Comparison of ENCODE assay signal across 8 cellular contexts in the genomic region with DNA sequence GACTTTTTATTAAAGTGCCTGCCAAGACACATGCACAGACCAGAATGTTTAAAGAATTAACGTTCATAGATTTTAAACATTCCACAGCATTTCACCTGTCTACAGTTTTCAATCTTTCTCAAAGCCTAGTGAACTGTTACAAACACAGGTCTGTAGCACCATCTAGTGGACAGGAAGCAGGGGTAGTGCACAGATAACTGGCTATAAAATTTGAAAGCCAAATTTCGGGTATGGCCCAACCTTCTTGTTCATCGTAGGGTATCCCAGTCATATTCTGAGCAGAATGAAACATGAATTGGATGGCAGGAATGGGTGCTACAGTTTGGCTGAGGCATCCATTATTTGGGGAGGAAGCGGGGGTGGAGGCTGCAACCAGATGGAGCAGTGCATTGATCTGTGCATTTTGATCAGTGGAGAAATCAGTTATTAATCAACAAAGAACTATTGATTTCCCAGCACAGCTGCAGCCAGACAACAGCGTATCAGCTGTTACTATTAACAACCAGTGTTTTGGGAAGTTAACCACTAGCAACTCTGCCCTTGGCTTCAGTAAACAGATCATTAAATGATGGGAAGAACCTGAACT. TPM values are rescaled to one million over a fixed set of nuclear protein-coding genes. Genes with fewer than 3 reads are reported as not detected.
DNase-seq lines count a peak whose midpoint lies in the region; ATAC-seq and TF ChIP-seq lines count a peak whose summit lies in the region.

No MANE protein-coding gene starts in this region.

- H3K9me3 ChIP-seq in left lung, result no peaks in the 10 kb centered on the region
- no peaks in the 10 kb centered on the region for H3K9me3 ChIP-seq in uterus

- H3K27me3 ChIP-seq in left lung (no peaks in the 10 kb centered on the region), uterus (no peaks in the 10 kb centered on the region)

- no peaks in the 10 kb centered on the region for H3K36me3 ChIP-seq in left lung
- no peaks in the 10 kb centered on the region for H3K36me3 ChIP-seq in uterus

- H3K4me3 ChIP-seq in left lung, result no peak overlapping the region
- no peak overlapping the region for H3K4me3 ChIP-seq in uterus

- DNase-seq in Right ventricle myocardium superior, result no peak
- DNase-seq in Right ventricle myocardium inferior (ENCODE audit: missing footprints), result no peak
- peak; percentile 45 for DNase-seq in HPDE6-E6E7 (ENCODE audit: extremely low spot score)
- peak; percentile 13 to 61 for DNase-seq in NOMO-1 (lab: John Stamatoyannopoulos, UW; ENCODE audit: unreplicated experiment in 2 of 2)
- DNase-seq in central memory CD4-positive, alpha-beta T cell, result peak; percentile 29
- DNase-seq in left lung, result no peak
- no peak for DNase-seq in uterus

- H3K27ac ChIP-seq in left lung (no peak overlapping the region), uterus (no peak overlapping the region)

- ATAC-seq in Right ventricle myocardium superior (ENCODE audit: poor library complexity), result peak; percentile 74
- no peak for ATAC-seq in Right ventricle myocardium inferior
- ATAC-seq in GM21528 (IDR thresholded peaks at IDR 0.05; ENCODE audit: low FRiP score, unreplicated experiment), result peak; percentile 85
- ATAC-seq in left lung, result peak; percentile 90

- intact Hi-C loops in Right ventricle myocardium superior (cut with DNase I) (loop anchor here (5.0 to 10.0 kb wide), 2 partner anchors 641 to 708 kb away; a partner anchor contains a TSS), Right ventricle myocardium inferior (cut with DNase I) (loop anchor here (2.0 to 10.0 kb wide), 4 partner anchors 466 to 798 kb away; no protein-coding TSS in a partner anchor), left lung (cut with DNase I) (no loop called here), uterus (cut with DNase I; ENCODE audit: low total_unique reads) (no loop called here)

- no peaks in the 10 kb centered on the region for H3K4me1 ChIP-seq in left lung
- H3K4me1 ChIP-seq in uterus, result no peaks in the 10 kb centered on the region

- peak; percentile 65 to 76 for TF ChIP-seq CTCF in left lung (IDR thresholded peaks at IDR 0.05)
- peak; percentile 39 to 63 (median 49) for TF ChIP-seq CTCF in uterus (IDR thresholded peaks at IDR 0.05)

- TF ChIP-seq POLR2A in uterus (IDR thresholded peaks at IDR 0.05), result no peak

RNA-seq across cellular contexts. Expression of a gene that starts 56.1 kb away (rescaled TPM):
- not detected for total RNA-seq in Right ventricle myocardium superior
- not detected for total RNA-seq in Right ventricle myocardium inferior
- under 1 TPM in 1 of 2 donors, not detected in 1; 0.03 TPM for total RNA-seq in left lung
- under 1 TPM in 2 of 4 donors, not detected in 2; 0.18 to 0.76 TPM for total RNA-seq in uterus

Comparison
In these comparisons a context has a peak if more than half of its experiments do, and no peak if none do; other contexts are left out.
1. DNase-seq: peak in HPDE6-E6E7 (single experiment), NOMO-1 (2 of 2) and central memory CD4-positive, alpha-beta T cell (single experiment); none in Right ventricle myocardium superior (single experiment), Right ventricle myocardium inferior (single experiment), left lung (0 of 2) and uterus (0 of 2).
2. intact Hi-C loops: an anchor here in Right ventricle myocardium superior (5.0 to 10.0 kb wide) and Right ventricle myocardium inferior (2.0 to 10.0 kb wide); none called in left lung and uterus.